Comparison of ENCODE assay signal across 8 cellular contexts in genomic region chr7:77247206-77247850, GRCh38. TPM values are rescaled to one million over a fixed set of nuclear protein-coding genes. Genes with fewer than 3 reads are reported as not detected.
DNase-seq lines count a peak whose midpoint lies in the region; ATAC-seq and TF ChIP-seq lines count a peak whose summit lies in the region.

No MANE protein-coding gene starts in this region.

- no peak overlapping the region for H3K27ac Mint-ChIP-seq in neural crest cell (ENCODE audit: unreplicated experiment)

- no peaks in the 10 kb centered on the region for H4K20me1 ChIP-seq in OCI-LY3 (ENCODE audit: insufficient read depth, low read length)

- H3K27me3 ChIP-seq in OCI-LY3 (ENCODE audit: low read depth, low read length) = no peaks in the 10 kb centered on the region

- H3K36me3 ChIP-seq in OCI-LY3 (replicated peaks; ENCODE audit: low read depth, low read length) = no peaks in the 10 kb centered on the region

- H3K79me2 ChIP-seq in OCI-LY3 (ENCODE audit: low read length) = no peaks in the 10 kb centered on the region

- no peak overlapping the region for H3K4me3 Mint-ChIP-seq in neural crest cell

- H3K4me2 ChIP-seq in OCI-LY3 (ENCODE audit: low read length) = no peak overlapping the region

- H3K27ac ChIP-seq in OCI-LY3 (ENCODE audit: low read length) (peak overlapping the region; percentile 62; the same call in 1 of the 2 replicates), substantia nigra (ENCODE audit: low read depth, low read length, poor library complexity, severe bottlenecking) (no peak overlapping the region)

- peak; percentile 81 for ATAC-seq in GM21381 (IDR thresholded peaks at IDR 0.05; ENCODE audit: unreplicated experiment)

- peak; percentile 58 for DNase-seq in COLO829 (ENCODE audit: low spot score)
- peak; percentile 78 for DNase-seq in Jurkat, Clone E6-1 (ENCODE audit: low read depth, low spot score)
- peak; percentile 89 for DNase-seq in activated CD8-positive, alpha-beta memory T cell treated with anti-CD3 and anti-CD28 coated beads, Interleukin-2, amount 50 U/mL, for 4 hours
- peak; percentile 55 for DNase-seq in fibroblast of gingiva (ENCODE audit: low read depth)
- DNase-seq in neural crest cell (ENCODE audit: low read depth, low spot score) = peak; percentile 85
- DNase-seq in substantia nigra (lab: John Stamatoyannopoulos, UW) = peak in 33 of 49 donors; percentile 4 to 76 (median 47)

- H3K36me3 Mint-ChIP-seq in neural crest cell (ENCODE audit: low read depth) = no peaks in the 10 kb centered on the region

- no peaks in the 10 kb centered on the region for H3K9me3 Mint-ChIP-seq in neural crest cell

- H3K4me1 ChIP-seq in OCI-LY3 (ENCODE audit: low read length) = peaks cover 44% of the 10 kb centered on the region

- no peak overlapping the region for H3K9ac ChIP-seq in OCI-LY3 (ENCODE audit: low read length)

- H3K27me3 Mint-ChIP-seq in neural crest cell (ENCODE audit: low read depth) = no peaks in the 10 kb centered on the region

- no peaks in the 10 kb centered on the region for H3K9me3 ChIP-seq in OCI-LY3 (ENCODE audit: insufficient read depth, low read length)

- no peak overlapping the region for H2AFZ ChIP-seq in OCI-LY3 (ENCODE audit: low read depth, low read length)

- no peak overlapping the region for H3K4me3 ChIP-seq in Jurkat, Clone E6-1 (ENCODE audit: low read length)
- H3K4me3 ChIP-seq in OCI-LY3 (ENCODE audit: low read length) = no peak overlapping the region

- H3K4me1 Mint-ChIP-seq in neural crest cell = peaks cover 14% of the 10 kb centered on the region

- TF ChIP-seq CTCF in OCI-LY3 (IDR thresholded peaks at IDR 0.05; ENCODE audit: low read depth, low read length) (peak; percentile 85), neural crest cell (conservative IDR thresholded peaks at IDR 0.05) (peak; percentile 92)

RNA-seq across cellular contexts. Expression of gene FGL2, which starts 47.7 kb away (rescaled TPM):
- polyA plus RNA-seq in Jurkat, Clone E6-1 (2012; ENCODE audit: insufficient read depth, insufficient read length) = not detected
- not detected in 2 replicates for total RNA-seq in neural crest cell
